Comparison of ENCODE assay signal across 9 cellular contexts in the genomic region with DNA sequence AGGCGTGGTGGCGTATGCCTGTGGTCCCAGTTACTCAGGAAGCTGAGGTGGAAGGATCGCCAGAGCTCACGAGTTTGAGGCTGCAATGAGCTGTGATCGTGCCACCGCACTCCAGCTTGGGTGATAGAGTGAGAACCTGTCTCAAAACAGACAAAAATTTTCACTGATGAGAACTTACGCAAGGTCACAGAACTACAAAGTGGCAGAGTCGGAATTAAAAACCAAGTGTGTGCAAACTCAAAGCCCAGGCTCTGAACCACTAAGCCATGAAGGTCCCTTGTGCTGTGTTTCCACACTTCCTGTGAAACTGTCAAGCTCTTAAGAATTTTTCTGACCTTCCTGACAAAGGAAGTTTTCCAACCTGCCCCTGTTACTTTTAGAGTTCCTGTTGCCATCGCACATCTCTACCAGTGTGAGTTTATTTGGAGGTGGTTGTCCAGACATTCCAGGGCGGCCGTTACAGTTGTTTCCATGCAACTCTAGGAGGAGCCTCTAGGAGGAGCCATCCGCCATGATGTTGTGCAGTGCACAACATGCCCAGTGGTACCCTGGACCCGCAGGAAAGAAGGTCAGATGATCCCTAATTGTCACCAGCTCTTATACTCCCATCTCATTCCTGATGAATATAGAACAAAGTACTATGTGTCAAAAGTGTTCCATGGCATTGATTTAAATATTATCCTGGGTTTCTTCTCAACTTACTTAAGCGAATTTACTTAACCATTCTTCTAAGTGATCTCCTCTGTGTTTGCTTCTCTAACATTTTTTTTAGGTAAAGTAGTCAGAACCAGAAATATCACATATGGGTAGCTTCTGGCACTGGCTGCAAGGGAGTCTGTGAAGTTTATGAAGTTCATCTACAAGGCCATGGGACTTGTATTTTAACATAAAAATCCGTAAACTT. TPM values are rescaled to one million over a fixed set of nuclear protein-coding genes. Genes with fewer than 3 reads are reported as not detected.
DNase-seq lines count a peak whose midpoint lies in the region; ATAC-seq and TF ChIP-seq lines count a peak whose summit lies in the region.
"Had no signal": no experiment of that assay in that cellular context is flagged by ENCODE, and none has a peak within 500 bp of the region (broad histone marks: within the 10 kb centered on the region; RNA-seq: fewer than 3 reads in every experiment).

No MANE protein-coding gene starts in this region.

- CTCF ChIA-PET in BJ (lab: Yijun Ruan, JAX), result interaction anchor here (0.7 to 2.0 kb wide), 10 partner anchors 9 to 1489 kb away, joined by 3 to 7 read pairs (median 3); no protein-coding TSS in a partner anchor
- CTCF ChIA-PET in activated naive CD4-positive, alpha-beta T cell treated with anti-CD3 and anti-CD28 coated beads, Interleukin-2, amount 10 ng/mL, durations not matched to agents 7 days and 5 days (lab: Charles Lee), result interaction anchor here (0.8 kb wide), 1 partner anchor 65 kb away, joined by 3 read pairs; no protein-coding TSS in a partner anchor
- CTCF ChIA-PET in activated CD4-positive, alpha-beta memory T cell treated with anti-CD3 and anti-CD28 coated beads, Interleukin-2, amount 10 ng/mL, durations not matched to agents 7 days and 5 days (lab: Charles Lee), result no interaction called here

- no peaks in the 10 kb centered on the region for H4K20me1 ChIP-seq in GM23338 (replicated peaks; ENCODE audit: insufficient read depth)
- H4K20me1 ChIP-seq in hepatocyte (ENCODE audit: insufficient read depth, poor library complexity, severe bottlenecking), result no peaks in the 10 kb centered on the region

- no peaks in the 10 kb centered on the region for H3F3A ChIP-seq in GM23338 (replicated peaks; ENCODE audit: low read depth)

- 85% methylated on average over 15 of the region's 15 CpGs for WGBS in hepatocyte (ENCODE audit: low lambda C conversion rate, missing lambda C conversion rate)

- H3K4me3 ChIP-seq in BJ (ENCODE audit: low read depth, low read length) (no peak overlapping the region), GM23338 (no peak overlapping the region), SJSA1 (no peak overlapping the region), hepatocyte (no peak overlapping the region)

- H3K79me2 ChIP-seq in GM23338 (replicated peaks; ENCODE audit: insufficient read depth), result no peaks in the 10 kb centered on the region
- no peaks in the 10 kb centered on the region for H3K79me2 ChIP-seq in hepatocyte

- no peak overlapping the region for H3K4me3 Mint-ChIP-seq in GM23338
- no peak overlapping the region for H3K4me3 Mint-ChIP-seq in activated naive CD4-positive, alpha-beta T cell treated with anti-CD3 and anti-CD28 coated beads, Interleukin-2, amount 10 ng/mL, durations not matched to agents 7 days and 5 days
- no peak overlapping the region for H3K4me3 Mint-ChIP-seq in activated CD4-positive, alpha-beta memory T cell treated with anti-CD3 and anti-CD28 coated beads, Interleukin-2, amount 10 ng/mL, durations not matched to agents 7 days and 5 days
- H3K4me3 Mint-ChIP-seq: effector memory CD8-positive, alpha-beta T cell had no signal

- H3K27ac Mint-ChIP-seq in GM23338, result no peak overlapping the region
- H3K27ac Mint-ChIP-seq in activated naive CD4-positive, alpha-beta T cell treated with anti-CD3 and anti-CD28 coated beads, Interleukin-2, amount 10 ng/mL, durations not matched to agents 7 days and 5 days, result no peak overlapping the region
- no peak overlapping the region for H3K27ac Mint-ChIP-seq in activated CD4-positive, alpha-beta memory T cell treated with anti-CD3 and anti-CD28 coated beads, Interleukin-2, amount 10 ng/mL, durations not matched to agents 7 days and 5 days
- H3K27ac Mint-ChIP-seq: effector memory CD8-positive, alpha-beta T cell had no signal

- peaks cover 6% of the 10 kb centered on the region for H3K9me2 ChIP-seq in GM23338 (ENCODE audit: insufficient read depth)
- H3K9me2 ChIP-seq in hepatocyte (replicated peaks; ENCODE audit: insufficient read depth), result no peaks in the 10 kb centered on the region

- H2AFZ ChIP-seq in GM23338 (peak overlapping the region; percentile 90; the same call in 1 of the 2 replicates), hepatocyte (no peak overlapping the region)

- POLR2A ChIA-PET in BJ (lab: Charles Lee), result no interaction called here
- POLR2A ChIA-PET in activated CD4-positive, alpha-beta memory T cell treated with anti-CD3 and anti-CD28 coated beads, Interleukin-2, amount 10 ng/mL, durations not matched to agents 7 days and 5 days (lab: Charles Lee), result no interaction called here

- no peaks in the 10 kb centered on the region for H3K9me3 Mint-ChIP-seq in GM23338
- no peaks in the 10 kb centered on the region for H3K9me3 Mint-ChIP-seq in activated naive CD4-positive, alpha-beta T cell treated with anti-CD3 and anti-CD28 coated beads, Interleukin-2, amount 10 ng/mL, durations not matched to agents 7 days and 5 days
- no peaks in the 10 kb centered on the region for H3K9me3 Mint-ChIP-seq in activated CD4-positive, alpha-beta memory T cell treated with anti-CD3 and anti-CD28 coated beads, Interleukin-2, amount 10 ng/mL, durations not matched to agents 7 days and 5 days

- H3K36me3 ChIP-seq in BJ (ENCODE audit: control insufficient read depth, insufficient read depth, low read length), result no peaks in the 10 kb centered on the region
- H3K36me3 ChIP-seq in GM23338 (ENCODE audit: insufficient read depth), result no peaks in the 10 kb centered on the region
- no peaks in the 10 kb centered on the region for H3K36me3 ChIP-seq in SJSA1
- H3K36me3 ChIP-seq in hepatocyte (replicated peaks; ENCODE audit: insufficient read depth, low read depth), result no peaks in the 10 kb centered on the region

- no peak overlapping the region for H3K27ac ChIP-seq in GM23338 (ENCODE audit: low read depth)
- H3K27ac ChIP-seq in SJSA1, result no peak overlapping the region
- no peak overlapping the region for H3K27ac ChIP-seq in hepatocyte

- H3K9me3 ChIP-seq in SJSA1 (replicated peaks), result no peaks in the 10 kb centered on the region
- H3K9me3 ChIP-seq in hepatocyte (ENCODE audit: low read depth), result no peaks in the 10 kb centered on the region

- H3K27me3 ChIP-seq in BJ (ENCODE audit: control insufficient read depth, insufficient read depth, low read length), result peaks cover 9% of the 10 kb centered on the region
- H3K27me3 ChIP-seq in GM23338 (ENCODE audit: insufficient read depth), result no peaks in the 10 kb centered on the region
- no peaks in the 10 kb centered on the region for H3K27me3 ChIP-seq in SJSA1 (replicated peaks)
- no peaks in the 10 kb centered on the region for H3K27me3 ChIP-seq in hepatocyte

- ATAC-seq in GM23338 (peak; percentile 96), HG03432 (IDR thresholded peaks at IDR 0.05; ENCODE audit: unreplicated experiment) (no peak)
- ATAC-seq: effector memory CD8-positive, alpha-beta T cell had no signal

- no peak for DNase-seq in BJ (ENCODE audit: low read depth)
- peak; percentile 83 for DNase-seq in GM23338 (ENCODE audit: low spot score)
- peak; percentile 23 to 56 for DNase-seq in SJSA1 (ENCODE audit: low read depth in 1 of 2, low spot score in 2 of 2)
- DNase-seq in hepatocyte (ENCODE audit: low spot score), result peak; percentile 39
- DNase-seq in activated naive CD4-positive, alpha-beta T cell treated with anti-CD3 and anti-CD28 coated beads, Interleukin-2, amount 10 ng/mL, durations not matched to agents 7 days and 5 days, result no peak
- no peak for DNase-seq in GM19240 (ENCODE audit: insufficient read length, low spot score)
- DNase-seq in activated CD4-positive, alpha-beta memory T cell treated with anti-CD3 and anti-CD28 coated beads, Interleukin-2, amount 10 ng/mL, durations not matched to agents 7 days and 5 days, result no peak
- DNase-seq: effector memory CD8-positive, alpha-beta T cell had no signal

- no peaks in the 10 kb centered on the region for H3K36me3 Mint-ChIP-seq in GM23338 (ENCODE audit: low read depth)
- H3K36me3 Mint-ChIP-seq in activated naive CD4-positive, alpha-beta T cell treated with anti-CD3 and anti-CD28 coated beads, Interleukin-2, amount 10 ng/mL, durations not matched to agents 7 days and 5 days, result no peaks in the 10 kb centered on the region
- no peaks in the 10 kb centered on the region for H3K36me3 Mint-ChIP-seq in activated CD4-positive, alpha-beta memory T cell treated with anti-CD3 and anti-CD28 coated beads, Interleukin-2, amount 10 ng/mL, durations not matched to agents 7 days and 5 days (ENCODE audit: low read depth)

- peak; percentile 53 for TF ChIP-seq CTCF in BJ (IDR thresholded peaks at IDR 0.05; ENCODE audit: insufficient read depth, low read depth, low read length)
- TF ChIP-seq CTCF in GM23338 (conservative IDR thresholded peaks at IDR 0.05; ENCODE audit: low read depth in 2 of 2), result peak; percentile 81 to 86
- peak; percentile 38 for TF ChIP-seq CTCF in hepatocyte (IDR thresholded peaks at IDR 0.05; ENCODE audit: poor library complexity)

- H3K4me2 ChIP-seq in GM23338 (no peak overlapping the region), hepatocyte (no peak overlapping the region)

- H3K4me1 ChIP-seq in GM23338 (ENCODE audit: insufficient read depth) (no peaks in the 10 kb centered on the region), SJSA1 (replicated peaks) (no peaks in the 10 kb centered on the region), hepatocyte (ENCODE audit: insufficient read depth) (peaks cover 22% of the 10 kb centered on the region)

- no peaks in the 10 kb centered on the region for H3K27me3 Mint-ChIP-seq in GM23338 (ENCODE audit: insufficient read depth, low read depth, poor library complexity)
- peaks cover 5% of the 10 kb centered on the region for H3K27me3 Mint-ChIP-seq in activated naive CD4-positive, alpha-beta T cell treated with anti-CD3 and anti-CD28 coated beads, Interleukin-2, amount 10 ng/mL, durations not matched to agents 7 days and 5 days
- no peaks in the 10 kb centered on the region for H3K27me3 Mint-ChIP-seq in activated CD4-positive, alpha-beta memory T cell treated with anti-CD3 and anti-CD28 coated beads, Interleukin-2, amount 10 ng/mL, durations not matched to agents 7 days and 5 days

- H3K4me1 Mint-ChIP-seq in GM23338, result peaks cover 4% of the 10 kb centered on the region; the same call in 1 of the 3 replicates
- H3K4me1 Mint-ChIP-seq in activated naive CD4-positive, alpha-beta T cell treated with anti-CD3 and anti-CD28 coated beads, Interleukin-2, amount 10 ng/mL, durations not matched to agents 7 days and 5 days, result no peaks in the 10 kb centered on the region
- H3K4me1 Mint-ChIP-seq in activated CD4-positive, alpha-beta memory T cell treated with anti-CD3 and anti-CD28 coated beads, Interleukin-2, amount 10 ng/mL, durations not matched to agents 7 days and 5 days, result no peaks in the 10 kb centered on the region

TF ChIP-seq in GM23338, 12 proteins besides CTCF, POLR2A, EP300 and RAD21 (continues in another document):
- TF ChIP-seq ZNF114 (CRISPR knock-in tag; IDR thresholded peaks at IDR 0.05) (no peak), POLR2AphosphoS5 (IDR thresholded peaks at IDR 0.05; ENCODE audit: low read depth) (no peak)

RNA-seq across cellular contexts. Expression of a gene that starts 49.0 kb away (rescaled TPM):
- polyA plus RNA-seq in BJ (2011; rRNA removed) (not detected in 2 replicates), GM23338 (2016; fragmentation: Nextera tagmentation; extraction: Ambion mirVana) (not detected in 2 replicates), hepatocyte (not detected in 2 replicates)
- not detected in 2 replicates for polyA minus RNA-seq in BJ (2011; rRNA and poly(A)+ RNA removed)
- total RNA-seq in GM23338 (2014; rRNA removed; shearing (Covaris generic)), result not detected in 2 replicates
- total RNA-seq in SJSA1 (2014; rRNA removed; shearing (Covaris generic)), result not detected in 2 replicates
- not detected in 2 replicates for total RNA-seq in hepatocyte
- total RNA-seq in activated CD4-positive, alpha-beta memory T cell treated with anti-CD3 and anti-CD28 coated beads, Interleukin-2, amount 10 ng/mL, durations not matched to agents 7 days and 5 days, result not detected

Comparison
In these comparisons a context has a peak if more than half of its experiments do, and no peak if none do; other contexts are left out.
1. DNase-seq: peak in GM23338 (single experiment), SJSA1 (2 of 2) and hepatocyte (single experiment); none in BJ (single experiment), activated naive CD4-positive, alpha-beta T cell treated with anti-CD3 and anti-CD28 coated beads, Interleukin-2, amount 10 ng/mL, durations not matched to agents 7 days and 5 days (single experiment), GM19240 (single experiment) and activated CD4-positive, alpha-beta memory T cell treated with anti-CD3 and anti-CD28 coated beads, Interleukin-2, amount 10 ng/mL, durations not matched to agents 7 days and 5 days (single experiment).
2. Peak in every context shown above with its lines, with median percentiles within 50 percentile points of each other: CTCF ChIP-seq.